Comparison of ENCODE assay signal across 25 cellular contexts in the genomic region with DNA sequence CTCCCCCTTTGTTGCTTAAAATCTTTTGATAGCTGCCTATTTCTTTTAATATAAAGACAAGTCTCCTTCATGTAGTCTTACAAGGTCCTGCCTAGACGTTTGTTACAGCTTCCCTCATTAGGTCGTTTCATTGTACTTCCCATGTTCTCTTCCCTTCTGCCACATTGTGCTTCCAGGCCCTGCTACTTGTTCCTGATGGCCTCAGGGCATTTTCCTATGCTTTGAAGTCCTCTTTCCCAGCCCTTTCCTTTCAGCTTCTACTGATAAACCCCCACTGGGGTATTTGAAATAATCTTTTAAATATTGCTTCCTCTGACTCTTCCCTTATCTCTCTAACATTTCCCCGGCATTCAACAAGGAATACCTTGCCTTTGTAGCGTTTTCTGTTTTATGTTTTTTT.
"Had no signal": no experiment of that assay in that cellular context is flagged by ENCODE, and none has a peak within 500 bp of the region (broad histone marks: within the 10 kb centered on the region; RNA-seq: fewer than 3 reads in every experiment).

No MANE protein-coding gene starts in this region.

- ATAC-seq: effector memory CD8-positive, alpha-beta T cell; heart right ventricle; left ventricle myocardium superior; lower lobe of right lung; naive thymus-derived CD4-positive, alpha-beta T cell; right lobe of liver; stimulated activated naive CD8-positive, alpha-beta T cell treated with anti-CD3 and anti-CD28 coated beads, Interleukin-15, amount 100 ng/mL, for 72 hours had no signal

- H3K27ac Mint-ChIP-seq: effector memory CD8-positive, alpha-beta T cell; immature natural killer cell; mesothelial cell of epicardium; naive thymus-derived CD4-positive, alpha-beta T cell; nephron; neural progenitor cell; progenitor cell of endocrine pancreas; stimulated activated naive CD8-positive, alpha-beta T cell treated with anti-CD3 and anti-CD28 coated beads, Interleukin-15, amount 100 ng/mL, for 72 hours; type B pancreatic cell had no signal

- H3K4me3 Mint-ChIP-seq: effector memory CD8-positive, alpha-beta T cell; immature natural killer cell; mesothelial cell of epicardium; naive thymus-derived CD4-positive, alpha-beta T cell; nephron; neural progenitor cell; stimulated activated naive CD8-positive, alpha-beta T cell treated with anti-CD3 and anti-CD28 coated beads, Interleukin-15, amount 100 ng/mL, for 72 hours; type B pancreatic cell had no signal

- H3K4me1 Mint-ChIP-seq: neural progenitor cell had no signal

- H3K36me3 ChIP-seq: esophagus squamous epithelium, heart right ventricle, lower lobe of right lung, neural progenitor cell, right lobe of liver, suprapubic skin had no signal

- H3K27me3 Mint-ChIP-seq: effector memory CD8-positive, alpha-beta T cell; naive thymus-derived CD4-positive, alpha-beta T cell; progenitor cell of endocrine pancreas; stimulated activated naive CD8-positive, alpha-beta T cell treated with anti-CD3 and anti-CD28 coated beads, Interleukin-15, amount 100 ng/mL, for 72 hours; type B pancreatic cell had no signal

- H3K9me3 ChIP-seq: esophagus squamous epithelium, heart right ventricle, lower lobe of right lung, right lobe of liver, suprapubic skin had no signal

- DNase-seq: cortex of kidney; effector memory CD8-positive, alpha-beta T cell; erythroblast; esophagus squamous epithelium; foreskin melanocyte; glutamatergic neuron; heart right ventricle; hippocampal formation; immature natural killer cell; left ventricle myocardium superior; lower lobe of right lung; naive thymus-derived CD4-positive, alpha-beta T cell; right lobe of liver; small intestine; stimulated activated CD4-positive, alpha-beta T cell treated with anti-CD3 and anti-CD28 coated beads, Interleukin-15, amount 100 ng/mL, for 24 hours; stimulated activated CD4-positive, alpha-beta T cell treated with anti-CD3 and anti-CD28 coated beads, Interleukin-2, amount 100 ng/mL, for 48 hours; stimulated activated naive CD4-positive, alpha-beta T cell; stimulated activated naive CD8-positive, alpha-beta T cell treated with anti-CD3 and anti-CD28 coated beads, Interleukin-15, amount 100 ng/mL, for 72 hours had no signal

- H3K27me3 ChIP-seq: esophagus squamous epithelium, heart right ventricle, neural progenitor cell, right lobe of liver, suprapubic skin had no signal

- H3K4me3 ChIP-seq: esophagus squamous epithelium, heart right ventricle, lower lobe of right lung, neural progenitor cell, right lobe of liver, suprapubic skin had no signal

- H3K9me3 Mint-ChIP-seq: effector memory CD8-positive, alpha-beta T cell; immature natural killer cell; mesothelial cell of epicardium; naive thymus-derived CD4-positive, alpha-beta T cell; nephron; stimulated activated naive CD8-positive, alpha-beta T cell treated with anti-CD3 and anti-CD28 coated beads, Interleukin-15, amount 100 ng/mL, for 72 hours; type B pancreatic cell had no signal

- H3K36me3 Mint-ChIP-seq: immature natural killer cell; mesothelial cell of epicardium; naive thymus-derived CD4-positive, alpha-beta T cell; type B pancreatic cell had no signal

- H3K4me1 ChIP-seq: esophagus squamous epithelium, lower lobe of right lung, neural progenitor cell, parathyroid adenoma, right lobe of liver, suprapubic skin had no signal

- H3K27ac ChIP-seq: esophagus squamous epithelium, heart right ventricle, lower lobe of right lung, neural progenitor cell, parathyroid adenoma, right lobe of liver, suprapubic skin had no signal
